ENCODE assay signal across 27 cellular contexts in the genomic region with DNA sequence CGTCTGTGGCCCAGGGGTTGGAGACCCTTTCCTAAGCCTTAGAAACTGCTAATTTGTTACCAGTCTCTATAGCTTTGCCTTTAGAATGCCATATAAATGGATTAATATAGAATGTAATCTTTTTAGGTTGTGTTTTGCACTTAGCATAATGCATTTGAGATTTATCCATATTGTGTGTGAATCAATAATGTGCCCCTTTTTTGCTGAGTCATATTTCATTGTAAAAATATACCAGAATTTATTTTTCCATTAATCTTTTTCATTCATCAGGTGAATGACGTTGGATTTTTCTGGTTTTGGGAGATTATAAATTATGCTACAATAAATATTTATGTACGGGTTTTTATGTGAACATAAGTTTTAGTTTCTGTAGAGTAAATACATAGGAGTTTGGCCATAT.
"Had no signal": no experiment of that assay in that cellular context is flagged by ENCODE, and none has a peak within 500 bp of the region (broad histone marks: within the 10 kb centered on the region; RNA-seq: fewer than 3 reads in every experiment).

No MANE protein-coding gene starts in this region.

- H3K27me3 ChIP-seq: stomach, suprapubic skin, testis, thyroid gland, tibial artery, tibial nerve, transverse colon, upper lobe of left lung, upper lobe of right lung, uterus, vagina had no signal

- H3K4me3 ChIP-seq: stomach, suprapubic skin, testis, thoracic aorta, thyroid gland, tibial artery, tibial nerve, transverse colon, upper lobe of left lung, upper lobe of right lung, uterus, vagina had no signal

- ATAC-seq: stimulated activated effector memory CD8-positive, alpha-beta T cell treated with anti-CD3 and anti-CD28 coated beads, Interleukin-12 subunit alpha, Interleukin-12 subunit beta, amount 100 ng/mL, for 72 hours; stimulated activated memory B cell treated with anti-CD40 and anti-IgM and Interleukin-4, amounts not matched to agents 10 μg/mL and 1 μg/mL and 100 μg/mL, for 72 hours; stimulated activated naive B cell treated with anti-CD40 and anti-IgM and Interleukin-4, amounts not matched to agents 10 μg/mL and 1 μg/mL and 100 μg/mL, for 72 hours; stimulated activated naive CD8-positive, alpha-beta T cell treated with anti-CD3 and anti-CD28 coated beads, Interleukin-15, amount 100 ng/mL, for 72 hours; stimulated activated naive CD8-positive, alpha-beta T cell treated with anti-CD3 and anti-CD28 coated beads, Interleukin-15, Interleukin-2, amounts not matched to agents 100 U/mL and 50 U/mL, for 24 hours; upper lobe of right lung had no signal

- H3K9me3 ChIP-seq: stomach, suprapubic skin, testis, thoracic aorta, thyroid gland, tibial artery, tibial nerve, transverse colon, upper lobe of left lung, upper lobe of right lung, uterus, vagina had no signal

- H3K4me1 ChIP-seq: stomach, suprapubic skin, testis, thyroid gland, tibial artery, tibial nerve, transverse colon, upper lobe of left lung, upper lobe of right lung, uterus, vagina had no signal

- FAIRE-seq: urothelium cell line had no signal

- H3K27ac ChIP-seq: stomach, suprapubic skin, testis, thoracic aorta, thyroid gland, tibial artery, tibial nerve, transverse colon, upper lobe of left lung, upper lobe of right lung, uterus, vagina had no signal

- H3K36me3 ChIP-seq: stomach, suprapubic skin, thoracic aorta, thyroid gland, tibial artery, tibial nerve, transverse colon, upper lobe of left lung, upper lobe of right lung, uterus, vagina had no signal

- DNase-seq: stimulated activated CD4-positive, alpha-beta T cell treated with anti-CD3 and anti-CD28 coated beads, Interleukin-2, amount 100 ng/mL, for 48 hours; stimulated activated CD4-positive, alpha-beta T cell treated with anti-CD3 and anti-CD28 coated beads, Interleukin-4, amount 100 ng/mL, for 1 hour; stimulated activated CD4-positive, alpha-beta T cell treated with anti-CD3 and anti-CD28 coated beads, Interleukin-4, amount 100 ng/mL, for 24 hours; stimulated activated CD4-positive, alpha-beta T cell treated with anti-CD3 and anti-CD28 coated beads, Interleukin-4, amount 100 ng/mL, for 4 hours; stimulated activated CD8-positive, alpha-beta memory T cell treated with anti-CD3 and anti-CD28 coated beads, Interleukin-4, amount 100 ng/mL, for 48 hours; stimulated activated naive B cell treated with anti-CD40 and anti-IgM and Interleukin-4, amounts not matched to agents 10 μg/mL and 1 μg/mL and 100 μg/mL, for 72 hours; stimulated activated naive CD4-positive, alpha-beta T cell; stimulated activated naive CD4-positive, alpha-beta T cell treated with Interleukin-2 at 50 U/mL for 16 hours; stimulated activated naive CD8-positive, alpha-beta T cell treated with anti-CD3 and anti-CD28 coated beads, Interleukin-15, amount 100 ng/mL, for 72 hours; stimulated activated naive CD8-positive, alpha-beta T cell treated with anti-CD3 and anti-CD28 coated beads, Interleukin-15, Interleukin-2, amounts not matched to agents 100 U/mL and 50 U/mL, for 24 hours; stomach; substantia nigra; testis; thyroid gland; tibial artery; transverse colon; trophoblast cell; upper lobe of left lung; upper lobe of right lung; uterus had no signal
